11 cellular contexts compared by ENCODE assay signal in the genomic region with DNA sequence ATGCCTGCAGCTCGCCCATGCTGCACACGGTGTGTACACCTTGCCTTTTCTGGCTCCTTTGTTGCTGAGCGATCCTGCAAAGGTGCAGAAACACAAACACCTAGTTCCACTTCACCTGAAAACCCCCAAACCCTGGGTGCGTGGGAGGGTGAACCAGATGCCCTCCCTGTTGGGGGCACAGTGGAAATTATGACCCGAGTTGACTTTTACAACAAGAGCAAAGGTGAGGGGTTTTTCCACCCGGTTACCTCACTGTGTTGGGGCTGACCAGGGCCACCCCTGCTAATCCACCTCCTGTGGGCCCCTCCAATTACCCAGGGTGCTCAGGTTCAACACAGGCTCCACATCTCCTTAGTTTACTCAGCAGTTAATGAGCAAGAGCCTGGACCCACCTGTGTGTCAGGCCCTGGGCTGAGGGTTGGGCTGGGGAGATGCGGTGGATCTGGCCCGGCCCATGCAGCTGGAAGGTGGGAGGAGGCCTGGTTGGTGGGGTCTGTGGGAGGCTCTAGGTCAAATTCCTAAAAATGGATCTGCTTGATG. TPM values are rescaled to one million over a fixed set of nuclear protein-coding genes. Genes with fewer than 3 reads are reported as not detected.
DNase-seq lines count a peak whose midpoint lies in the region; ATAC-seq lines count a peak whose summit lies in the region.
"Had no signal": no experiment of that assay in that cellular context is flagged by ENCODE, and none has a peak within 500 bp of the region (broad histone marks: within the 10 kb centered on the region; RNA-seq: fewer than 3 reads in every experiment).

No MANE protein-coding gene starts in this region.

- H3K9me3 Mint-ChIP-seq in activated CD4-positive, alpha-beta T cell treated with anti-CD3 and anti-CD28 coated beads, Interleukin-2, amount 10 ng/mL, durations not matched to agents 7 days and 5 days, result peaks cover 11% of the 10 kb centered on the region

- H3K27me3 Mint-ChIP-seq in activated CD4-positive, alpha-beta T cell treated with anti-CD3 and anti-CD28 coated beads, Interleukin-2, amount 10 ng/mL, durations not matched to agents 7 days and 5 days, result peaks cover 9% of the 10 kb centered on the region

- CTCF ChIA-PET in activated CD4-positive, alpha-beta T cell treated with anti-CD3 and anti-CD28 coated beads, Interleukin-2, amount 10 ng/mL, durations not matched to agents 7 days and 5 days (lab: Charles Lee), result no interaction called here

- peak; percentile 9 for DNase-seq in activated CD4-positive, alpha-beta T cell treated with anti-CD3 and anti-CD28 coated beads for 1 hour
- no peak for DNase-seq in activated CD4-positive, alpha-beta T cell treated with anti-CD3 and anti-CD28 coated beads, Interleukin-2, amount 10 ng/mL, durations not matched to agents 7 days and 5 days
- peak; percentile 44 to 52 (median 51) for DNase-seq in activated CD8-positive, alpha-beta memory T cell treated with anti-CD3 and anti-CD28 coated beads for 48 hours (ENCODE audit: low read depth in 2 of 3, low spot score in 2 of 3)
- DNase-seq in left lobe of liver (ENCODE audit: low spot score) (peak; percentile 41), NCI-H1105 (lab: John Stamatoyannopoulos, UW) (no peak), NCI-H2107 (lab: John Stamatoyannopoulos, UW) (no peak)
- peak; percentile 87 for DNase-seq in stimulated activated naive CD8-positive, alpha-beta T cell treated with anti-CD3 and anti-CD28 coated beads, Interleukin-15, Interleukin-2, amounts not matched to agents 100 U/mL and 50 U/mL, for 24 hours
- DNase-seq: NCI-H2081, OCI-M1 had no signal

- no peak overlapping the region for H3K4me3 Mint-ChIP-seq in activated CD4-positive, alpha-beta T cell treated with anti-CD3 and anti-CD28 coated beads, Interleukin-2, amount 10 ng/mL, durations not matched to agents 7 days and 5 days

- peaks cover 9% of the 10 kb centered on the region for H3K36me3 Mint-ChIP-seq in activated CD4-positive, alpha-beta T cell treated with anti-CD3 and anti-CD28 coated beads, Interleukin-2, amount 10 ng/mL, durations not matched to agents 7 days and 5 days (ENCODE audit: low read depth)

- no peak overlapping the region for H3K27ac Mint-ChIP-seq in activated CD4-positive, alpha-beta T cell treated with anti-CD3 and anti-CD28 coated beads, Interleukin-2, amount 10 ng/mL, durations not matched to agents 7 days and 5 days

- peaks cover 44% of the 10 kb centered on the region for H3K4me1 Mint-ChIP-seq in activated CD4-positive, alpha-beta T cell treated with anti-CD3 and anti-CD28 coated beads, Interleukin-2, amount 10 ng/mL, durations not matched to agents 7 days and 5 days

- POLR2A ChIA-PET in activated CD4-positive, alpha-beta T cell treated with anti-CD3 and anti-CD28 coated beads, Interleukin-2, amount 10 ng/mL, durations not matched to agents 7 days and 5 days (lab: Charles Lee), result no interaction called here

- no peak for ATAC-seq in left lobe of liver
- peak; percentile 67 for ATAC-seq in stimulated activated naive CD8-positive, alpha-beta T cell treated with anti-CD3 and anti-CD28 coated beads, Interleukin-15, Interleukin-2, amounts not matched to agents 100 U/mL and 50 U/mL, for 24 hours
- no peak for ATAC-seq in GM19351 (IDR thresholded peaks at IDR 0.05; ENCODE audit: unreplicated experiment)

RNA-seq across cellular contexts. Expression of gene LRRC32, which starts 42.1 kb away (rescaled TPM):
- total RNA-seq in activated CD4-positive, alpha-beta T cell treated with anti-CD3 and anti-CD28 coated beads, Interleukin-2, amount 10 ng/mL, durations not matched to agents 7 days and 5 days, result under 1 TPM; 0.82 to 0.87 TPM
- total RNA-seq in left lobe of liver, result 10.5 TPM
- total RNA-seq: A673 had no signal

Comparison
In these comparisons a context has a peak if more than half of its experiments do, and no peak if none do; other contexts are left out.
1. DNase-seq: peak in activated CD4-positive, alpha-beta T cell treated with anti-CD3 and anti-CD28 coated beads for 1 hour (single experiment), activated CD8-positive, alpha-beta memory T cell treated with anti-CD3 and anti-CD28 coated beads for 48 hours (3 of 3), left lobe of liver (single experiment) and stimulated activated naive CD8-positive, alpha-beta T cell treated with anti-CD3 and anti-CD28 coated beads, Interleukin-15, Interleukin-2, amounts not matched to agents 100 U/mL and 50 U/mL, for 24 hours (single experiment); none in activated CD4-positive, alpha-beta T cell treated with anti-CD3 and anti-CD28 coated beads, Interleukin-2, amount 10 ng/mL, durations not matched to agents 7 days and 5 days (single experiment), NCI-H1105 (single experiment) and NCI-H2107 (single experiment).